ENCODE assay signal across 8 cellular contexts in the genomic region with DNA sequence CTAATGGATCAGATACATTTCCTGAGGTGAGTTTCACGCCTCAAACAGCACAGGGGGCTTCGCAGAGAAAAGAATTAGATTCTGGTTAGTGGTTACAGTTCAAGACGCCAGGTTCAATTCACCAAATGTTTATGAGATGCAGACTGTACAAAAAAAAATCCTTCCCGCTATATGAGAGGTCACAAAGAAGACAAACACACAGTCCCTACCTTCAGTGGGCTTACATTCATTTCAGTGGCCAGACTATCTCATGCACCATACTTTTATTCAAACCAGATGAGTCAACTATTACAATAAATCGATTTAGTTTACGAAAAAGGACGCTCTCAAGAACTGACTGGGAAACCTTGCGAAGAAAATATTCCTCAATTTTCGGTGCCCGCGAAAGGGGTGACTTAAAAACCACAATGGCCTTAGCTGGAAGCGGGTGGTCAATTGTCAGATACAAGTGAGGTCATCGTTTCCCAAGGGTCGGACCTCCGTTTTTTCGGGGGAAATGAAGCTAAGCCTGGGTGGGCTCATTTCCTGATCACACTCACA. TPM values are rescaled to one million over a fixed set of nuclear protein-coding genes. Genes with fewer than 3 reads are reported as not detected.
A peak's percentile ranks its signal among the peaks of the same experiment; 100 is the strongest.
DNase-seq lines count a peak whose midpoint lies in the region; ATAC-seq lines count a peak whose summit lies in the region.

No MANE protein-coding gene starts in this region.

- intact Hi-C loops in activated T-helper 1 cell treated with anti-CD3 and anti-CD28 coated beads, Interleukin-12 subunit alpha, Interleukin-12 subunit beta, Interleukin-2, Interleukin-4 antibody, amounts not matched to agents 30 ng/mL and 10 ng/mL and 1 ng/mL, durations not matched to agents 14 hours and 24 hours and 36 hours (cut with micrococcal nuclease): loop anchor here (1.0 to 5.0 kb wide), 11 partner anchors 48 to 479 kb away; a partner anchor contains a TSS

- DNase-seq in activated T-helper 1 cell treated with anti-CD3 and anti-CD28 coated beads, Interleukin-12 subunit alpha, Interleukin-12 subunit beta, Interleukin-2, Interleukin-4 antibody, amounts not matched to agents 30 ng/mL and 10 ng/mL and 1 ng/mL, durations not matched to agents 14 hours and 24 hours and 36 hours (ENCODE audit: low spot score): no peak
- DNase-seq in SKM-1 (lab: John Stamatoyannopoulos, UW; ENCODE audit: unreplicated experiment) (no peak), A172 (ENCODE audit: low spot score) (no peak), EL (no peak), iPS-NIHi7 (ENCODE audit: extremely low spot score) (no peak)

- H3K27me3 Mint-ChIP-seq in activated T-helper 1 cell treated with anti-CD3 and anti-CD28 coated beads, Interleukin-12 subunit alpha, Interleukin-12 subunit beta, Interleukin-2, Interleukin-4 antibody, amounts not matched to agents 30 ng/mL and 10 ng/mL and 1 ng/mL, durations not matched to agents 14 hours and 24 hours and 36 hours (ENCODE audit: insufficient read depth): no peaks in the 10 kb centered on the region
- H3K27me3 Mint-ChIP-seq in stimulated activated memory B cell treated with anti-CD40 and anti-IgM and Interleukin-4, amounts not matched to agents 10 μg/mL and 1 μg/mL and 100 μg/mL, for 72 hours: no peaks in the 10 kb centered on the region

- peak overlapping the region; percentile 95 for H3K4me3 ChIP-seq in iPS-15b (ENCODE audit: low read depth, low read length)

- H3K9ac ChIP-seq in iPS-15b (ENCODE audit: low read depth, low read length): peak overlapping the region; percentile 98

- no peaks in the 10 kb centered on the region for H3K9me3 Mint-ChIP-seq in activated T-helper 1 cell treated with anti-CD3 and anti-CD28 coated beads, Interleukin-12 subunit alpha, Interleukin-12 subunit beta, Interleukin-2, Interleukin-4 antibody, amounts not matched to agents 30 ng/mL and 10 ng/mL and 1 ng/mL, durations not matched to agents 14 hours and 24 hours and 36 hours
- no peaks in the 10 kb centered on the region for H3K9me3 Mint-ChIP-seq in stimulated activated memory B cell treated with anti-CD40 and anti-IgM and Interleukin-4, amounts not matched to agents 10 μg/mL and 1 μg/mL and 100 μg/mL, for 72 hours

- H3K9me3 ChIP-seq in iPS-15b (ENCODE audit: control insufficient read depth, insufficient read depth, low read length): no peaks in the 10 kb centered on the region

- H3K4me1 Mint-ChIP-seq in activated T-helper 1 cell treated with anti-CD3 and anti-CD28 coated beads, Interleukin-12 subunit alpha, Interleukin-12 subunit beta, Interleukin-2, Interleukin-4 antibody, amounts not matched to agents 30 ng/mL and 10 ng/mL and 1 ng/mL, durations not matched to agents 14 hours and 24 hours and 36 hours (ENCODE audit: low read depth): peaks cover 54% of the 10 kb centered on the region
- H3K4me1 Mint-ChIP-seq in stimulated activated memory B cell treated with anti-CD40 and anti-IgM and Interleukin-4, amounts not matched to agents 10 μg/mL and 1 μg/mL and 100 μg/mL, for 72 hours: peaks cover 49% of the 10 kb centered on the region

- no peaks in the 10 kb centered on the region for H3K4me1 ChIP-seq in iPS-15b (ENCODE audit: control insufficient read depth, insufficient read depth, low read length)

- H3K36me3 Mint-ChIP-seq in activated T-helper 1 cell treated with anti-CD3 and anti-CD28 coated beads, Interleukin-12 subunit alpha, Interleukin-12 subunit beta, Interleukin-2, Interleukin-4 antibody, amounts not matched to agents 30 ng/mL and 10 ng/mL and 1 ng/mL, durations not matched to agents 14 hours and 24 hours and 36 hours (ENCODE audit: low read depth): peaks cover 32% of the 10 kb centered on the region
- H3K36me3 Mint-ChIP-seq in stimulated activated memory B cell treated with anti-CD40 and anti-IgM and Interleukin-4, amounts not matched to agents 10 μg/mL and 1 μg/mL and 100 μg/mL, for 72 hours: peaks cover 29% of the 10 kb centered on the region

- peak overlapping the region; percentile 96 for H3K27ac Mint-ChIP-seq in activated T-helper 1 cell treated with anti-CD3 and anti-CD28 coated beads, Interleukin-12 subunit alpha, Interleukin-12 subunit beta, Interleukin-2, Interleukin-4 antibody, amounts not matched to agents 30 ng/mL and 10 ng/mL and 1 ng/mL, durations not matched to agents 14 hours and 24 hours and 36 hours
- H3K27ac Mint-ChIP-seq in stimulated activated memory B cell treated with anti-CD40 and anti-IgM and Interleukin-4, amounts not matched to agents 10 μg/mL and 1 μg/mL and 100 μg/mL, for 72 hours: peak overlapping the region; percentile 93

- no peaks in the 10 kb centered on the region for H3K27me3 ChIP-seq in iPS-15b (ENCODE audit: control insufficient read depth, insufficient read depth, low read length)

- peak; percentile 17 for ATAC-seq in HG02759 (IDR thresholded peaks at IDR 0.05; ENCODE audit: unreplicated experiment)
- ATAC-seq in stimulated activated memory B cell treated with anti-CD40 and anti-IgM and Interleukin-4, amounts not matched to agents 10 μg/mL and 1 μg/mL and 100 μg/mL, for 72 hours: no peak

- no peaks in the 10 kb centered on the region for H3K36me3 ChIP-seq in iPS-15b (ENCODE audit: control insufficient read depth, insufficient read depth, low read length)

- peak overlapping the region; percentile 97 for H3K4me3 Mint-ChIP-seq in activated T-helper 1 cell treated with anti-CD3 and anti-CD28 coated beads, Interleukin-12 subunit alpha, Interleukin-12 subunit beta, Interleukin-2, Interleukin-4 antibody, amounts not matched to agents 30 ng/mL and 10 ng/mL and 1 ng/mL, durations not matched to agents 14 hours and 24 hours and 36 hours
- peak overlapping the region; percentile 89 for H3K4me3 Mint-ChIP-seq in stimulated activated memory B cell treated with anti-CD40 and anti-IgM and Interleukin-4, amounts not matched to agents 10 μg/mL and 1 μg/mL and 100 μg/mL, for 72 hours

RNA-seq across cellular contexts. Expression of a gene that starts 0.7 kb away (rescaled TPM):
- 15.0 and 15.8 TPM in 2 replicates for total RNA-seq in activated T-helper 1 cell treated with anti-CD3 and anti-CD28 coated beads, Interleukin-12 subunit alpha, Interleukin-12 subunit beta, Interleukin-2, Interleukin-4 antibody, amounts not matched to agents 30 ng/mL and 10 ng/mL and 1 ng/mL, durations not matched to agents 14 hours and 24 hours and 36 hours
- 40.8 and 48.8 TPM in 2 replicates for total RNA-seq in A172 (2014; rRNA removed; shearing (Covaris generic))

RNA-seq across cellular contexts. Expression of a gene that starts 0.7 kb away (rescaled TPM):
- 27.3 and 27.8 TPM in 2 replicates for total RNA-seq in activated T-helper 1 cell treated with anti-CD3 and anti-CD28 coated beads, Interleukin-12 subunit alpha, Interleukin-12 subunit beta, Interleukin-2, Interleukin-4 antibody, amounts not matched to agents 30 ng/mL and 10 ng/mL and 1 ng/mL, durations not matched to agents 14 hours and 24 hours and 36 hours
- 19.7 and 20.7 TPM in 2 replicates for total RNA-seq in A172 (2014; rRNA removed; shearing (Covaris generic))
